ENCODE assay signal across 1 cellular context in the genomic region with DNA sequence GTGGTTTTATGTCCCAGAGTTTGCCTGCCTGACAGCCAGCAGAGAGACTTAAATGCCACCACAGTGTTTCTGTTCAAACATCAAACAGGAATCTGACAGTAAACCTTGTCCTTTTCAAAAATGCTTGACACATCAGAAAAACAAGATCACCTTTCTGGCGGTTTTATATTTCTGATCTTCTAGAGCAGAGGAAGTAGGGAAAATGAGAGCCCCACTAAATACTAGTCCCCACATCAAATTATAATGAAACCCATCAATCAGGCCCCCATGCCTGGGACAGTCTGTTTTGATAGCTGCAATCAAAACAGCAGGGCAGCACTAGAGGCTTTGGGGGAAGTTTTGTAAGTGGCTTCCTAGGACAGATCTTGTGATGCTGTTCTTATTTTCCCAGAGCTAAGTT.
TF ChIP-seq lines count a peak whose summit lies in the region.

No MANE protein-coding gene starts in this region.

TF ChIP-seq in WTC11, 78 proteins besides CTCF, POLR2A, EP300 and RAD21 (continued from another document):
- TF ChIP-seq, protein P1, sequence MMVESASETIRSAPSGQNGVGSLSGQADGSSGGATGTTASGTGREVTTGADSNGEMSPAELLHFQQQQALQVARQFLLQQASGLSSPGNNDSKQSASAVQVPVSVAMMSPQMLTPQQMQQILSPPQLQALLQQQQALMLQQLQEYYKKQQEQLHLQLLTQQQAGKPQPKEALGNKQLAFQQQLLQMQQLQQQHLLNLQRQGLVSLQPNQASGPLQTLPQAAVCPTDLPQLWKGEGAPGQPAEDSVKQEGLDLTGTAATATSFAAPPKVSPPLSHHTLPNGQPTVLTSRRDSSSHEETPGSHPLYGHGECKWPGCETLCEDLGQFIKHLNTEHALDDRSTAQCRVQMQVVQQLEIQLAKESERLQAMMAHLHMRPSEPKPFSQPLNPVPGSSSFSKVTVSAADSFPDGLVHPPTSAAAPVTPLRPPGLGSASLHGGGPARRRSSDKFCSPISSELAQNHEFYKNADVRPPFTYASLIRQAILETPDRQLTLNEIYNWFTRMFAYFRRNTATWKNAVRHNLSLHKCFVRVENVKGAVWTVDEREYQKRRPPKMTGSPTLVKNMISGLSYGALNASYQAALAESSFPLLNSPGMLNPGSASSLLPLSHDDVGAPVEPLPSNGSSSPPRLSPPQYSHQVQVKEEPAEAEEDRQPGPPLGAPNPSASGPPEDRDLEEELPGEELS (CRISPR knock-in tag; IDR thresholded peaks at IDR 0.05): no peak
- TF ChIP-seq, protein P2, sequence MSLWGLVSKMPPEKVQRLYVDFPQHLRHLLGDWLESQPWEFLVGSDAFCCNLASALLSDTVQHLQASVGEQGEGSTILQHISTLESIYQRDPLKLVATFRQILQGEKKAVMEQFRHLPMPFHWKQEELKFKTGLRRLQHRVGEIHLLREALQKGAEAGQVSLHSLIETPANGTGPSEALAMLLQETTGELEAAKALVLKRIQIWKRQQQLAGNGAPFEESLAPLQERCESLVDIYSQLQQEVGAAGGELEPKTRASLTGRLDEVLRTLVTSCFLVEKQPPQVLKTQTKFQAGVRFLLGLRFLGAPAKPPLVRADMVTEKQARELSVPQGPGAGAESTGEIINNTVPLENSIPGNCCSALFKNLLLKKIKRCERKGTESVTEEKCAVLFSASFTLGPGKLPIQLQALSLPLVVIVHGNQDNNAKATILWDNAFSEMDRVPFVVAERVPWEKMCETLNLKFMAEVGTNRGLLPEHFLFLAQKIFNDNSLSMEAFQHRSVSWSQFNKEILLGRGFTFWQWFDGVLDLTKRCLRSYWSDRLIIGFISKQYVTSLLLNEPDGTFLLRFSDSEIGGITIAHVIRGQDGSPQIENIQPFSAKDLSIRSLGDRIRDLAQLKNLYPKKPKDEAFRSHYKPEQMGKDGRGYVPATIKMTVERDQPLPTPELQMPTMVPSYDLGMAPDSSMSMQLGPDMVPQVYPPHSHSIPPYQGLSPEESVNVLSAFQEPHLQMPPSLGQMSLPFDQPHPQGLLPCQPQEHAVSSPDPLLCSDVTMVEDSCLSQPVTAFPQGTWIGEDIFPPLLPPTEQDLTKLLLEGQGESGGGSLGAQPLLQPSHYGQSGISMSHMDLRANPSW (CRISPR knock-in tag; conservative IDR thresholded peaks at IDR 0.05; ENCODE audit: low read depth): no peak
- TF ChIP-seq JUN (CRISPR knock-in tag; IDR thresholded peaks at IDR 0.05) (no peak), ZNF219 (CRISPR knock-in tag; IDR thresholded peaks at IDR 0.05; ENCODE audit: borderline replicate concordance) (no peak), CREM (CRISPR knock-in tag; IDR thresholded peaks at IDR 0.05) (no peak), GTF2I (CRISPR knock-in tag; conservative IDR thresholded peaks at IDR 0.05) (no peak), NR2C2 (CRISPR knock-in tag; IDR thresholded peaks at IDR 0.05) (no peak), CREB1 (CRISPR knock-in tag; IDR thresholded peaks at IDR 0.05) (no peak)
- TF ChIP-seq, protein P3, sequence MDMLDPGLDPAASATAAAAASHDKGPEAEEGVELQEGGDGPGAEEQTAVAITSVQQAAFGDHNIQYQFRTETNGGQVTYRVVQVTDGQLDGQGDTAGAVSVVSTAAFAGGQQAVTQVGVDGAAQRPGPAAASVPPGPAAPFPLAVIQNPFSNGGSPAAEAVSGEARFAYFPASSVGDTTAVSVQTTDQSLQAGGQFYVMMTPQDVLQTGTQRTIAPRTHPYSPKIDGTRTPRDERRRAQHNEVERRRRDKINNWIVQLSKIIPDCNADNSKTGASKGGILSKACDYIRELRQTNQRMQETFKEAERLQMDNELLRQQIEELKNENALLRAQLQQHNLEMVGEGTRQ (CRISPR knock-in tag; IDR thresholded peaks at IDR 0.05): no peak
- TF ChIP-seq, protein P4, sequence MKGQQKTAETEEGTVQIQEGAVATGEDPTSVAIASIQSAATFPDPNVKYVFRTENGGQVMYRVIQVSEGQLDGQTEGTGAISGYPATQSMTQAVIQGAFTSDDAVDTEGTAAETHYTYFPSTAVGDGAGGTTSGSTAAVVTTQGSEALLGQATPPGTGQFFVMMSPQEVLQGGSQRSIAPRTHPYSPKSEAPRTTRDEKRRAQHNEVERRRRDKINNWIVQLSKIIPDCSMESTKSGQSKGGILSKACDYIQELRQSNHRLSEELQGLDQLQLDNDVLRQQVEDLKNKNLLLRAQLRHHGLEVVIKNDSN (CRISPR knock-in tag; IDR thresholded peaks at IDR 0.05): no peak
- TF ChIP-seq, protein P5, sequence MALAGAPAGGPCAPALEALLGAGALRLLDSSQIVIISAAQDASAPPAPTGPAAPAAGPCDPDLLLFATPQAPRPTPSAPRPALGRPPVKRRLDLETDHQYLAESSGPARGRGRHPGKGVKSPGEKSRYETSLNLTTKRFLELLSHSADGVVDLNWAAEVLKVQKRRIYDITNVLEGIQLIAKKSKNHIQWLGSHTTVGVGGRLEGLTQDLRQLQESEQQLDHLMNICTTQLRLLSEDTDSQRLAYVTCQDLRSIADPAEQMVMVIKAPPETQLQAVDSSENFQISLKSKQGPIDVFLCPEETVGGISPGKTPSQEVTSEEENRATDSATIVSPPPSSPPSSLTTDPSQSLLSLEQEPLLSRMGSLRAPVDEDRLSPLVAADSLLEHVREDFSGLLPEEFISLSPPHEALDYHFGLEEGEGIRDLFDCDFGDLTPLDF (CRISPR knock-in tag; IDR thresholded peaks at IDR 0.05): no peak
- TF ChIP-seq, protein P6, sequence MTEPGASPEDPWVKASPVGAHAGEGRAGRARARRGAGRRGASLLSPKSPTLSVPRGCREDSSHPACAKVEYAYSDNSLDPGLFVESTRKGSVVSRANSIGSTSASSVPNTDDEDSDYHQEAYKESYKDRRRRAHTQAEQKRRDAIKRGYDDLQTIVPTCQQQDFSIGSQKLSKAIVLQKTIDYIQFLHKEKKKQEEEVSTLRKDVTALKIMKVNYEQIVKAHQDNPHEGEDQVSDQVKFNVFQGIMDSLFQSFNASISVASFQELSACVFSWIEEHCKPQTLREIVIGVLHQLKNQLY (CRISPR knock-in tag; IDR thresholded peaks at IDR 0.05): no peak
- TF ChIP-seq, protein P7, sequence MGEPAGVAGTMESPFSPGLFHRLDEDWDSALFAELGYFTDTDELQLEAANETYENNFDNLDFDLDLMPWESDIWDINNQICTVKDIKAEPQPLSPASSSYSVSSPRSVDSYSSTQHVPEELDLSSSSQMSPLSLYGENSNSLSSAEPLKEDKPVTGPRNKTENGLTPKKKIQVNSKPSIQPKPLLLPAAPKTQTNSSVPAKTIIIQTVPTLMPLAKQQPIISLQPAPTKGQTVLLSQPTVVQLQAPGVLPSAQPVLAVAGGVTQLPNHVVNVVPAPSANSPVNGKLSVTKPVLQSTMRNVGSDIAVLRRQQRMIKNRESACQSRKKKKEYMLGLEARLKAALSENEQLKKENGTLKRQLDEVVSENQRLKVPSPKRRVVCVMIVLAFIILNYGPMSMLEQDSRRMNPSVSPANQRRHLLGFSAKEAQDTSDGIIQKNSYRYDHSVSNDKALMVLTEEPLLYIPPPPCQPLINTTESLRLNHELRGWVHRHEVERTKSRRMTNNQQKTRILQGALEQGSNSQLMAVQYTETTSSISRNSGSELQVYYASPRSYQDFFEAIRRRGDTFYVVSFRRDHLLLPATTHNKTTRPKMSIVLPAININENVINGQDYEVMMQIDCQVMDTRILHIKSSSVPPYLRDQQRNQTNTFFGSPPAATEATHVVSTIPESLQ (CRISPR knock-in tag; IDR thresholded peaks at IDR 0.05): no peak
